Comparison of ENCODE assay signal across 20 cellular contexts in genomic region chr2:182117203-182117602, GRCh38.
"Had no signal": no experiment of that assay in that cellular context is flagged by ENCODE, and none has a peak within 500 bp of the region (broad histone marks: within the 10 kb centered on the region; RNA-seq: fewer than 3 reads in every experiment).

No MANE protein-coding gene starts in this region.

- DNase-seq: activated CD4-positive, alpha-beta T cell treated with anti-CD3 and anti-CD28 coated beads for 48 hours; activated CD4-positive, alpha-beta T cell treated with anti-CD3 and anti-CD28 coated beads, Interleukin-2, amount 50 U/mL, for 48 hours; activated CD8-positive, alpha-beta memory T cell treated with anti-CD3 and anti-CD28 coated beads, Interleukin-2, amount 10 ng/mL, durations not matched to agents 7 days and 5 days; activated effector memory CD4-positive, alpha-beta T cell treated with Interleukin-2 at 50 U/mL for 16 hours; activated naive CD4-positive, alpha-beta T cell; activated T-cell treated with anti-CD3 and anti-CD28 coated beads, Interleukin-2, amount 50 U/mL, for 24 hours; aorta; body of pancreas; Karpas-422; NCI-H1048; NCI-H1417; NCI-H1930; NCI-H2171; NCI-H2227 treated with DMSO at 0.1 percent for 48 hours; NCI-H446 treated with DMSO at 0.1 percent for 48 hours; NCI-H524 treated with DMSO at 0.1 percent for 48 hours; NCI-H774; OCI-M1; RPMI8226; SW 1271 had no signal
